In the genomic region with DNA sequence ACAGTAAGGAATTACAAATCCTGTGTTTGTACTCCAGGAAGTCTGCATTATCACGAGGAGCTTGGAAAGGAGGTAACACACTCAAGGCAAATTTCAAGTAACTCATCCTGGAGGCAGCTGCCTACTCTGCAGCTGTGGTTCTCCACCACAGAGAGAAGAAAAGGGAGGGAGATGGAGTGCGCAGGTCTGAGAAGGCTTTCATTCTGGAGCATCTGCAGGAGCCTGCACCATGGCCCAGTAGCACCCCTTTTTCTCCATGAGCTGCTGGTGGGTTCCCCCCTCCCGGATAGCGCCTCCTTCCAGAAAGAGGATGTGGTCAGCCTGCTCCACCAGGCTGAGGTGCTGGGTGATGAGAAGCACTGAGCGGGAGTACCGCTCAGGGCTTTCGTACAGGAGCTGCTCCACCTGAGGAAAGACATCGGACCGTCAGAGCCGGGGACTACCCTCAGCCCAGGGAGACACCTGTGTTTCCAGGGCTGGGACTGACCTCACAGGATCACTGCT, we compare ENCODE assay signal across 8 cellular contexts. TPM values are rescaled to one million over a fixed set of nuclear protein-coding genes. Genes with fewer than 3 reads are reported as not detected.
DNase-seq lines count a peak whose midpoint lies in the region; ATAC-seq and TF ChIP-seq lines count a peak whose summit lies in the region.

No MANE protein-coding gene starts in this region.

- TF ChIP-seq CTCF in dorsolateral prefrontal cortex (IDR thresholded peaks at IDR 0.05 in 54 of 56, conservative IDR thresholded peaks at IDR 0.05 in 2 of 56; ENCODE audit: low read depth in 1 of 56, partially characterized antibody in 56 of 56) = no peak

- peak in 2 of 10 donors; percentile 13 to 45 for DNase-seq in dorsolateral prefrontal cortex
- peak; percentile 40 to 60 for DNase-seq in stimulated activated CD4-positive, alpha-beta T cell treated with anti-CD3 and anti-CD28 coated beads, Interleukin-2, amount 100 ng/mL, for 24 hours
- DNase-seq in OCI-M2 (lab: John Stamatoyannopoulos, UW; ENCODE audit: unreplicated experiment) = no peak

- peak overlapping the region in 42 of 59 donors; percentile 2 to 98 (median 90) for H3K27ac ChIP-seq in dorsolateral prefrontal cortex

- no peaks in the 10 kb centered on the region for H3K27me3 ChIP-seq in dorsolateral prefrontal cortex

- intact Hi-C loops in dorsolateral prefrontal cortex (cut with DNase I) = no loop called here

- ATAC-seq in GM21447 (IDR thresholded peaks at IDR 0.05; ENCODE audit: unreplicated experiment) = no peak
- no peak for ATAC-seq in GM21381 (IDR thresholded peaks at IDR 0.05; ENCODE audit: unreplicated experiment)
- no peak for ATAC-seq in HG02763 (IDR thresholded peaks at IDR 0.05; ENCODE audit: unreplicated experiment)

- peak overlapping the region in 51 of 59 donors; percentile 54 to 88 (median 75) for H3K4me3 ChIP-seq in dorsolateral prefrontal cortex

- TF ChIP-seq POLR2A in GM15510 (IDR thresholded peaks at IDR 0.05; ENCODE audit: borderline replicate concordance, extremely low read depth, insufficient read length) (peak; percentile 33), Raji (IDR thresholded peaks at IDR 0.05; ENCODE audit: insufficient read depth, low read depth, low read length) (peak; percentile 10; the same call in 1 of the 2 replicates)

RNA-seq across cellular contexts. Expression of gene PSMB8, which starts 1.6 kb away (rescaled TPM):
- total RNA-seq in dorsolateral prefrontal cortex = 10 to 100 TPM in 101 of 120 experiments, 1 to 10 TPM in 19; 6.7 to 33.3 (median 13.1) TPM

RNA-seq across cellular contexts. Expression of gene TAP2, which starts 6.9 kb away (rescaled TPM):
- 10 to 100 TPM; 12.3 to 50.8 (median 24.2) TPM for total RNA-seq in dorsolateral prefrontal cortex

RNA-seq across cellular contexts. Expression of gene TAP1, which starts 8.1 kb away (rescaled TPM):
- 10 to 100 TPM; 10.8 to 44.1 (median 18.6) TPM for total RNA-seq in dorsolateral prefrontal cortex

RNA-seq across cellular contexts. Expression of gene PSMB9, which starts 8.6 kb away (rescaled TPM):
- total RNA-seq in dorsolateral prefrontal cortex = 10 to 100 TPM in 85 of 120 experiments, 1 to 10 TPM in 35; 3.1 to 32.7 (median 12.7) TPM

RNA-seq across cellular contexts. Expression of gene HLA-DOB, which starts 28.6 kb away (rescaled TPM):
- 1 to 10 TPM in 48 of 120 experiments, under 1 TPM in 40, not detected in 32; 0.33 to 9.9 (median 1.0) TPM for total RNA-seq in dorsolateral prefrontal cortex
